Comparison of ENCODE assay signal across 14 cellular contexts in genomic region chr4:172996571-172997216, GRCh38.
DNase-seq lines count a peak whose midpoint lies in the region; TF ChIP-seq lines count a peak whose summit lies in the region.
"Had no signal": no experiment of that assay in that cellular context is flagged by ENCODE, and none has a peak within 500 bp of the region (broad histone marks: within the 10 kb centered on the region; RNA-seq: fewer than 3 reads in every experiment).

No MANE protein-coding gene starts in this region.

- H3K4me1 ChIP-seq in Karpas-422 (ENCODE audit: low read length) = peaks cover 7% of the 10 kb centered on the region; the same call in 1 of the 2 replicates
- peaks cover 4% of the 10 kb centered on the region for H3K4me1 ChIP-seq in mesenchymal stem cell (ENCODE audit: control insufficient read depth, insufficient read depth, low read depth, low read length)

- H3K27me3 Mint-ChIP-seq in type B pancreatic cell = no peaks in the 10 kb centered on the region
- H3K27me3 Mint-ChIP-seq: dendritic cell treated with granulocyte-macrophage colony-stimulating factor and Interleukin-4, amounts not matched to agents 40 ng/mL and 50 ng/mL, for 4 days had no signal

- H3K14ac ChIP-seq in mesenchymal stem cell (ENCODE audit: low read length in 2 of 2) = no peak overlapping the region

- no peak overlapping the region for H3K23ac ChIP-seq in mesenchymal stem cell (ENCODE audit: low read length in 2 of 2)

- H3K9me2 ChIP-seq in Karpas-422 (replicated peaks; ENCODE audit: insufficient read depth, low read length) = no peaks in the 10 kb centered on the region

- H3K9ac ChIP-seq in Karpas-422 (ENCODE audit: low read length) (no peak overlapping the region), mesenchymal stem cell (ENCODE audit: low read length) (peak overlapping the region; percentile 76)

- 62% methylated on average over 3 of the region's 4 CpGs for WGBS in mesenchymal stem cell

- H3K27me3 ChIP-seq in Karpas-422 (ENCODE audit: low read length) (no peaks in the 10 kb centered on the region), mesenchymal stem cell (ENCODE audit: control insufficient read depth in 1 of 2, insufficient read depth in 1 of 2, low read length in 2 of 2) (no peaks in the 10 kb centered on the region)
- H3K27me3 ChIP-seq: transverse colon had no signal

- H3K36me3 Mint-ChIP-seq in type B pancreatic cell = no peaks in the 10 kb centered on the region

- H2BK12ac ChIP-seq in mesenchymal stem cell (ENCODE audit: low read length in 2 of 2) = peak overlapping the region in 1 of 2 experiments; percentile 37

- no peaks in the 10 kb centered on the region for H3K79me2 ChIP-seq in Karpas-422 (ENCODE audit: low read length)

- H3K4me3 Mint-ChIP-seq in type B pancreatic cell = no peak overlapping the region
- H3K4me3 Mint-ChIP-seq: dendritic cell treated with granulocyte-macrophage colony-stimulating factor and Interleukin-4, amounts not matched to agents 40 ng/mL and 50 ng/mL, for 4 days; T-helper 17 cell had no signal

- H3K4me3 ChIP-seq in Karpas-422 (ENCODE audit: low read length) = no peak overlapping the region
- no peak overlapping the region for H3K4me3 ChIP-seq in cardiac fibroblast (replicated peaks in 1 of 2; ENCODE audit: low read depth in 2 of 2, low read length in 2 of 2)
- no peak overlapping the region for H3K4me3 ChIP-seq in mesenchymal stem cell (ENCODE audit: insufficient read depth in 1 of 2, low read depth in 1 of 2, low read length in 2 of 2)
- H3K4me3 ChIP-seq: transverse colon had no signal

- no peak for TF ChIP-seq CTCF in cardiac fibroblast (IDR thresholded peaks at IDR 0.05; ENCODE audit: low read depth, low read length)
- TF ChIP-seq CTCF in type B pancreatic cell (conservative IDR thresholded peaks at IDR 0.05) = no peak

- H4K8ac ChIP-seq in mesenchymal stem cell (ENCODE audit: low read length) = no peak overlapping the region

- peak overlapping the region; percentile 5 for H2BK15ac ChIP-seq in mesenchymal stem cell (ENCODE audit: low read depth, poor library complexity, severe bottlenecking)

- H3K9me3 ChIP-seq in Karpas-422 (ENCODE audit: low read length) (no peaks in the 10 kb centered on the region), mesenchymal stem cell (ENCODE audit: control insufficient read depth, low read length) (no peaks in the 10 kb centered on the region)
- H3K9me3 ChIP-seq: transverse colon had no signal

- no peak overlapping the region for H2BK120ac ChIP-seq in mesenchymal stem cell (ENCODE audit: low read depth, low read length)

- peak overlapping the region; percentile 42 for H2AK5ac ChIP-seq in mesenchymal stem cell (ENCODE audit: low read length, severe bottlenecking)

- no peak overlapping the region for H3K27ac Mint-ChIP-seq in type B pancreatic cell
- H3K27ac Mint-ChIP-seq: dendritic cell treated with granulocyte-macrophage colony-stimulating factor and Interleukin-4, amounts not matched to agents 40 ng/mL and 50 ng/mL, for 4 days; T-helper 17 cell had no signal

- no peaks in the 10 kb centered on the region for H4K20me1 ChIP-seq in Karpas-422 (ENCODE audit: insufficient read depth, low read depth, low read length)

- peak overlapping the region; percentile 53 for H2BK5ac ChIP-seq in mesenchymal stem cell (ENCODE audit: low read depth, low read length, poor library complexity, severe bottlenecking)

- peaks cover 30% of the 10 kb centered on the region for H3K4me1 Mint-ChIP-seq in type B pancreatic cell (ENCODE audit: unreplicated experiment)
- H3K4me1 Mint-ChIP-seq: T-helper 17 cell had no signal

- H4K91ac ChIP-seq in mesenchymal stem cell (ENCODE audit: low read length) = no peak overlapping the region

- peak overlapping the region in 1 of 2 experiments; percentile 59 for H3K18ac ChIP-seq in mesenchymal stem cell (ENCODE audit: low read depth in 1 of 2, low read length in 2 of 2)

- H3K4me2 ChIP-seq in Karpas-422 (ENCODE audit: low read depth, low read length, poor library complexity, severe bottlenecking) = peak overlapping the region; percentile 24
- no peak overlapping the region for H3K4me2 ChIP-seq in mesenchymal stem cell (ENCODE audit: low read length, poor library complexity, severe bottlenecking)

- peaks cover 3% of the 10 kb centered on the region for H3K9me3 Mint-ChIP-seq in type B pancreatic cell
- H3K9me3 Mint-ChIP-seq: dendritic cell treated with granulocyte-macrophage colony-stimulating factor and Interleukin-4, amounts not matched to agents 40 ng/mL and 50 ng/mL, for 4 days had no signal

- DNase-seq in Daoy (ENCODE audit: low read depth) = peak; percentile 61
- DNase-seq in Karpas-422 = no peak
- DNase-seq in cardiac fibroblast (ENCODE audit: low read depth in 2 of 2) = peak; percentile 61 to 89
- peak; percentile 86 for DNase-seq in mesenchymal stem cell
- no peak for DNase-seq in type B pancreatic cell (ENCODE audit: extremely low spot score, unreplicated experiment)
- no peak for DNase-seq in iPS-NIHi7 (ENCODE audit: extremely low spot score)
- DNase-seq in cerebellum (ENCODE audit: low spot score) = no peak
- DNase-seq in NCI-H510A (lab: John Stamatoyannopoulos, UW) = no peak
- DNase-seq: Calu3; NCI-H1092 treated with DMSO at 0.1 percent for 48 hours; stimulated activated CD4-positive, alpha-beta T cell treated with anti-CD3 and anti-CD28 coated beads, Interleukin-4, amount 100 ng/mL, for 1 hour; T-helper 17 cell; transverse colon had no signal

- H3K4ac ChIP-seq in mesenchymal stem cell (ENCODE audit: low read depth in 1 of 2, low read length in 2 of 2) = peak overlapping the region in 1 of 2 experiments; percentile 47

- H3K27ac ChIP-seq in Karpas-422 (ENCODE audit: low read length) = no peak overlapping the region
- H3K27ac ChIP-seq in mesenchymal stem cell (ENCODE audit: low read length, poor library complexity, severe bottlenecking) = peak overlapping the region; percentile 75
- H3K27ac ChIP-seq: transverse colon had no signal

- H3K79me1 ChIP-seq in mesenchymal stem cell (replicated peaks; ENCODE audit: low read length, poor library complexity, severe bottlenecking) = no peaks in the 10 kb centered on the region

- H3K36me3 ChIP-seq in Karpas-422 (ENCODE audit: insufficient read depth, low read length) (no peaks in the 10 kb centered on the region), mesenchymal stem cell (ENCODE audit: control insufficient read depth in 1 of 2, insufficient read depth in 2 of 2, low read depth in 1 of 2, low read length in 2 of 2) (no peaks in the 10 kb centered on the region)
- H3K36me3 ChIP-seq: transverse colon had no signal

- H2AFZ ChIP-seq in Karpas-422 (ENCODE audit: low read length) (peak overlapping the region; percentile 49; the same call in 1 of the 2 replicates), mesenchymal stem cell (ENCODE audit: low read depth, low read length) (no peak overlapping the region)

Comparison
In these comparisons a context has a peak if more than half of its experiments do, and no peak if none do; other contexts are left out.
1. DNase-seq: peak in Daoy (single experiment), cardiac fibroblast (2 of 2) and mesenchymal stem cell (single experiment); none in Karpas-422 (single experiment), type B pancreatic cell (single experiment), iPS-NIHi7 (single experiment), cerebellum (single experiment) and NCI-H510A (single experiment).